18 cellular contexts compared by ENCODE assay signal in genomic region chr2:121776885-121777698, GRCh38. TPM values are rescaled to one million over a fixed set of nuclear protein-coding genes. Genes with fewer than 3 reads are reported as not detected.
DNase-seq lines count a peak whose midpoint lies in the region; FAIRE-seq and TF ChIP-seq lines count a peak whose summit lies in the region.
"Had no signal": no experiment of that assay in that cellular context is flagged by ENCODE, and none has a peak within 500 bp of the region (broad histone marks: within the 10 kb centered on the region; RNA-seq: fewer than 3 reads in every experiment).

No MANE protein-coding gene starts in this region.

- H3K36me3 Mint-ChIP-seq in neural crest cell (ENCODE audit: low read depth) = no peaks in the 10 kb centered on the region
- H3K36me3 Mint-ChIP-seq: activated CD8-positive, alpha-beta memory T cell treated with anti-CD3 and anti-CD28 coated beads, Interleukin-2, amount 10 ng/mL, durations not matched to agents 7 days and 5 days; stimulated activated memory B cell treated with anti-CD40 and anti-IgM and Interleukin-4, amounts not matched to agents 10 μg/mL and 1 μg/mL and 100 μg/mL, for 72 hours; T-cell had no signal

- no peak overlapping the region for H3K4me2 ChIP-seq in H1 (ENCODE audit: insufficient read depth in 1 of 2, low read depth in 2 of 2, low read length in 2 of 2)

- H3K4me3 Mint-ChIP-seq in neural crest cell = no peak overlapping the region
- H3K4me3 Mint-ChIP-seq: activated CD8-positive, alpha-beta memory T cell treated with anti-CD3 and anti-CD28 coated beads, Interleukin-2, amount 10 ng/mL, durations not matched to agents 7 days and 5 days; CD8-positive, alpha-beta memory T cell; naive thymus-derived CD8-positive, alpha-beta T cell; stimulated activated memory B cell treated with anti-CD40 and anti-IgM and Interleukin-4, amounts not matched to agents 10 μg/mL and 1 μg/mL and 100 μg/mL, for 72 hours; T-cell had no signal

- no peak overlapping the region for H3K14ac ChIP-seq in H1 (ENCODE audit: insufficient read length)

- no peak for FAIRE-seq in H1 (lab: Jason Lieb, UNC)
- FAIRE-seq: HTR-8/SVneo had no signal

- H4K91ac ChIP-seq in H1 (replicated peaks; ENCODE audit: insufficient read length, low read length) = peak overlapping the region; percentile 82

- H3K27ac ChIP-seq in H1 (ENCODE audit: low read depth, low read length) = no peak overlapping the region
- H3K27ac ChIP-seq in effector memory CD4-positive, alpha-beta T cell (ENCODE audit: insufficient read depth, low read length, poor library complexity, severe bottlenecking) = no peak overlapping the region
- H3K27ac ChIP-seq: epithelial cell of prostate, parathyroid adenoma had no signal

- no peaks in the 10 kb centered on the region for H3K79me2 ChIP-seq in H1 (ENCODE audit: control insufficient read depth in 1 of 2, insufficient read depth in 2 of 2, low read length in 2 of 2)
- H3K79me2 ChIP-seq: parathyroid adenoma had no signal

- TF ChIP-seq CTCF in GM12865 (IDR thresholded peaks at IDR 0.05; ENCODE audit: insufficient read depth, low read depth, low read length, missing control alignments) (no peak), H1 (IDR thresholded peaks at IDR 0.05; ENCODE audit: control extremely low read depth in 1 of 3, insufficient read depth in 1 of 3, low read depth in 1 of 3, low read length in 3 of 3) (no peak), neural crest cell (conservative IDR thresholded peaks at IDR 0.05) (no peak)

- no peaks in the 10 kb centered on the region for H3K9me3 Mint-ChIP-seq in neural crest cell
- H3K9me3 Mint-ChIP-seq: CD8-positive, alpha-beta memory T cell; naive thymus-derived CD8-positive, alpha-beta T cell; stimulated activated memory B cell treated with anti-CD40 and anti-IgM and Interleukin-4, amounts not matched to agents 10 μg/mL and 1 μg/mL and 100 μg/mL, for 72 hours; T-cell had no signal

- TF ChIP-seq EP300 in H1 (IDR thresholded peaks at IDR 0.05; ENCODE audit: borderline replicate concordance in 1 of 2, low read depth in 2 of 2, low read length in 2 of 2) = no peak

- H2BK20ac ChIP-seq in H1 (ENCODE audit: low read length) = peak overlapping the region; percentile 13; the same call in 1 of the 2 replicates

- DNase-seq in GM12865 (ENCODE audit: low read depth) (peak; percentile 19), NCI-H2171 treated with DMSO at 0.1 percent for 48 hours (lab: John Stamatoyannopoulos, UW) (peak; percentile 72), H1 (ENCODE audit: low read depth in 1 of 2, low spot score in 2 of 2) (no peak), neural crest cell (ENCODE audit: low read depth, low spot score) (no peak), cerebellum (ENCODE audit: low spot score) (no peak)
- no peak for DNase-seq in effector memory CD4-positive, alpha-beta T cell
- DNase-seq in activated CD4-positive, CD25-positive, alpha-beta regulatory T cell treated with anti-CD3 and anti-CD28 coated beads, Interleukin-2, amount 50 U/mL, for 72 hours = no peak
- DNase-seq: activated CD4-positive, alpha-beta T cell treated with anti-CD3 and anti-CD28 coated beads for 48 hours; activated CD8-positive, alpha-beta memory T cell treated with anti-CD3 and anti-CD28 coated beads, Interleukin-2, amount 10 ng/mL, durations not matched to agents 7 days and 5 days; CD8-positive, alpha-beta memory T cell; naive thymus-derived CD8-positive, alpha-beta T cell; NCI-H1092; Right ventricle myocardium superior; T-cell had no signal

- no peaks in the 10 kb centered on the region for H3K9me3 ChIP-seq in H1 (ENCODE audit: insufficient read depth in 2 of 2, low read depth in 1 of 2, low read length in 1 of 2)
- H3K9me3 ChIP-seq in effector memory CD4-positive, alpha-beta T cell (ENCODE audit: control insufficient read depth, low read length) = no peaks in the 10 kb centered on the region

- CTCF ChIA-PET in H1 (lab: Charles Lee; ENCODE audit: partially characterized antibody) = no interaction called here

- H3K27ac Mint-ChIP-seq in neural crest cell (ENCODE audit: unreplicated experiment) = peak overlapping the region; percentile 19
- H3K27ac Mint-ChIP-seq: activated CD8-positive, alpha-beta memory T cell treated with anti-CD3 and anti-CD28 coated beads, Interleukin-2, amount 10 ng/mL, durations not matched to agents 7 days and 5 days; stimulated activated memory B cell treated with anti-CD40 and anti-IgM and Interleukin-4, amounts not matched to agents 10 μg/mL and 1 μg/mL and 100 μg/mL, for 72 hours; T-cell had no signal

- peaks cover 0 to 2% of the 10 kb centered on the region in 2 experiments for H4K20me1 ChIP-seq in H1 (replicated peaks in 1 of 2; ENCODE audit: control insufficient read depth in 1 of 2, insufficient read depth in 2 of 2, low read length in 2 of 2)

- H2BK12ac ChIP-seq in H1 (ENCODE audit: low read depth, low read length) = peak overlapping the region; percentile 52; the same call in 1 of the 2 replicates

- H3K23ac ChIP-seq in H1 (ENCODE audit: insufficient read length) = no peak overlapping the region

- H3K18ac ChIP-seq in H1 (ENCODE audit: extremely low read depth, low read length) = no peak overlapping the region

- no peak for TF ChIP-seq POLR2A in H1 (IDR thresholded peaks at IDR 0.05; ENCODE audit: control extremely low read depth in 1 of 2, low read depth in 2 of 2, low read length in 2 of 2)

- H3K4ac ChIP-seq in H1 (replicated peaks; ENCODE audit: insufficient read length, low read depth, low read length) = no peak overlapping the region

- H4K8ac ChIP-seq in H1 (ENCODE audit: extremely low read depth, insufficient read depth, low read length) = no peak overlapping the region; the same call in 1 of the 2 replicates

- peaks cover 0 to 6% (median 1%) of the 10 kb centered on the region in 4 experiments; a peak in 3 of 7 replicates for H3K4me1 ChIP-seq in H1 (replicated peaks in 1 of 4; ENCODE audit: control insufficient read depth in 3 of 4, insufficient read depth in 4 of 4, low read length in 3 of 4)
- no peaks in the 10 kb centered on the region for H3K4me1 ChIP-seq in effector memory CD4-positive, alpha-beta T cell (ENCODE audit: control insufficient read depth, insufficient read depth, low read length, poor library complexity, severe bottlenecking)
- H3K4me1 ChIP-seq: parathyroid adenoma had no signal

- peak overlapping the region; percentile 93 for H2AK5ac ChIP-seq in H1 (ENCODE audit: low read depth, low read length)

- H2BK5ac ChIP-seq in H1 (ENCODE audit: low read depth, low read length) = peak overlapping the region; percentile 57; the same call in 1 of the 2 replicates

- 74% methylated on average over 12 of the region's 12 CpGs; no CpG with 5 or more reads in 1 of the 2 experiments for WGBS in H1 (ENCODE audit: extremely low coverage in 1 of 2, insufficient coverage in 1 of 2, insufficient read length in 1 of 2, insufficient replicate concordance in 2 of 2, low coverage in 1 of 2, low lambda C conversion rate in 2 of 2, missing lambda C conversion rate in 1 of 2), 2 experiments

- no peak overlapping the region for H2BK120ac ChIP-seq in H1 (replicated peaks; ENCODE audit: low read depth, low read length)

- H3K4me3 ChIP-seq in GM12865 (ENCODE audit: low read depth, low read length) (no peak overlapping the region), H1 (ENCODE audit: extremely low read depth in 1 of 4, insufficient read depth in 2 of 4, low read depth in 3 of 4, low read length in 4 of 4) (no peak overlapping the region)
- H3K4me3 ChIP-seq in effector memory CD4-positive, alpha-beta T cell (ENCODE audit: insufficient read depth, low read depth, low read length, poor library complexity, severe bottlenecking) = no peak overlapping the region

- H3K23me2 ChIP-seq in H1 (ENCODE audit: low read depth, low read length) = peaks cover 4% of the 10 kb centered on the region; the same call in 1 of the 2 replicates

- no peaks in the 10 kb centered on the region for H3K36me3 ChIP-seq in H1 (ENCODE audit: control insufficient read depth in 2 of 4, insufficient read depth in 4 of 4, low read length in 3 of 4)
- no peaks in the 10 kb centered on the region for H3K36me3 ChIP-seq in effector memory CD4-positive, alpha-beta T cell (ENCODE audit: control insufficient read depth, insufficient read depth, low read length)

- POLR2A ChIA-PET in H1 (lab: Charles Lee; ENCODE audit: partially characterized antibody) = interaction anchor here (1.1 kb wide), 1 partner anchor 8 kb away, joined by 3 read pairs; no protein-coding TSS in a partner anchor

- no peak overlapping the region for H4K5ac ChIP-seq in H1 (ENCODE audit: insufficient read length, low read depth, low read length)

- no peaks in the 10 kb centered on the region for H3K27me3 Mint-ChIP-seq in neural crest cell (ENCODE audit: low read depth)
- H3K27me3 Mint-ChIP-seq: CD8-positive, alpha-beta memory T cell; naive thymus-derived CD8-positive, alpha-beta T cell; stimulated activated memory B cell treated with anti-CD40 and anti-IgM and Interleukin-4, amounts not matched to agents 10 μg/mL and 1 μg/mL and 100 μg/mL, for 72 hours; T-cell had no signal

- no peak for TF ChIP-seq RAD21 in H1 (IDR thresholded peaks at IDR 0.05 in 1 of 2, conservative IDR thresholded peaks at IDR 0.05 in 1 of 2; ENCODE audit: low read depth in 2 of 2, low read length in 2 of 2)

- H3K9ac ChIP-seq in H1 (replicated peaks in 1 of 4; ENCODE audit: extremely low read depth in 1 of 4, low read depth in 3 of 4, low read length in 3 of 4) = no peak overlapping the region
- H3K9ac ChIP-seq: parathyroid adenoma had no signal

- H3K79me1 ChIP-seq in H1 (ENCODE audit: low read depth, low read length) = no peaks in the 10 kb centered on the region

- H3K4me1 Mint-ChIP-seq in neural crest cell = peaks cover 13% of the 10 kb centered on the region
- H3K4me1 Mint-ChIP-seq: CD8-positive, alpha-beta memory T cell; naive thymus-derived CD8-positive, alpha-beta T cell; stimulated activated memory B cell treated with anti-CD40 and anti-IgM and Interleukin-4, amounts not matched to agents 10 μg/mL and 1 μg/mL and 100 μg/mL, for 72 hours; T-cell had no signal

- H2BK15ac ChIP-seq in H1 (ENCODE audit: low read length) = 0 out of 2 replicates have a peak overlapping the region, but pooled peaks have one; percentile 54

- no peak overlapping the region for H2AFZ ChIP-seq in H1 (ENCODE audit: low read length)
- H2AFZ ChIP-seq: parathyroid adenoma had no signal

- no peaks in the 10 kb centered on the region for H3K27me3 ChIP-seq in H1 (replicated peaks in 1 of 4; ENCODE audit: control insufficient read depth in 3 of 4, extremely low read depth in 1 of 4, insufficient read depth in 3 of 4, low read length in 3 of 4)
- no peaks in the 10 kb centered on the region for H3K27me3 ChIP-seq in effector memory CD4-positive, alpha-beta T cell (replicated peaks; ENCODE audit: control insufficient read depth, insufficient read depth, low read length, poor library complexity, severe bottlenecking)

- H3K56ac ChIP-seq in H1 (replicated peaks; ENCODE audit: insufficient read length, low read depth, low read length) = no peak overlapping the region

RNA-seq across cellular contexts. Expression of gene TSN, which starts 21.6 kb away (rescaled TPM):
- 96.1 and 96.3 TPM in 2 replicates for total RNA-seq in H1 (2021; fragmentation: NEBNext Ultra II Directional; extraction: Animal tissue kit (Norgen Biotek cat#: 25700))
- 30.6 and 44.4 TPM in 2 replicates for polyA plus RNA-seq in H1 (2011; rRNA removed)
- 41.2 TPM for polyA plus RNA-seq in H1 (2011; cell fraction: cytosol; rRNA removed)
- 20.6 TPM for polyA plus RNA-seq in H1 (2011; cell fraction: nucleus; rRNA removed)
- 45.5 to 71.2 TPM (median 55.4 TPM) in 4 replicates for polyA plus RNA-seq in H1 (2012, experiment 1 of 2)
- 11.8 TPM for polyA plus RNA-seq in H1 (2012, experiment 2 of 2)
- 45.9 TPM for polyA plus RNA-seq in H1 (2013, experiment 1 of 2)
- 49.5 TPM for polyA plus RNA-seq in H1 (2013, experiment 2 of 2)
- polyA minus RNA-seq in H1 (2011; rRNA and poly(A)+ RNA removed) = 50.1 and 67.4 TPM in 2 replicates
- polyA minus RNA-seq in H1 (2011; cell fraction: cytosol; rRNA and poly(A)+ RNA removed) = 44.2 TPM
- polyA minus RNA-seq in H1 (2011; cell fraction: nucleus; rRNA and poly(A)+ RNA removed) = 54.5 TPM
- 111 and 115 TPM in 2 replicates for total RNA-seq in neural crest cell
- total RNA-seq in cerebellum = 51.4 TPM

RNA-seq across cellular contexts. Expression of gene NIFK, which starts 40.4 kb away (rescaled TPM):
- 99.3 and 117 TPM in 2 replicates for total RNA-seq in H1 (2021; fragmentation: NEBNext Ultra II Directional; extraction: Animal tissue kit (Norgen Biotek cat#: 25700))
- 12.2 and 24.4 TPM in 2 replicates for polyA plus RNA-seq in H1 (2011; rRNA removed)
- polyA plus RNA-seq in H1 (2011; cell fraction: cytosol; rRNA removed) = 28.9 TPM
- 9.9 TPM for polyA plus RNA-seq in H1 (2011; cell fraction: nucleus; rRNA removed)
- 38.2 to 75.3 TPM (median 47.9 TPM) in 4 replicates for polyA plus RNA-seq in H1 (2012, experiment 1 of 2)
- 9.8 TPM for polyA plus RNA-seq in H1 (2012, experiment 2 of 2)
- polyA plus RNA-seq in H1 (2013, experiment 1 of 2) = 178 TPM
- polyA plus RNA-seq in H1 (2013, experiment 2 of 2) = 171 TPM
- 14.6 and 16.2 TPM in 2 replicates for polyA minus RNA-seq in H1 (2011; rRNA and poly(A)+ RNA removed)
- polyA minus RNA-seq in H1 (2011; cell fraction: cytosol; rRNA and poly(A)+ RNA removed) = 16.1 TPM
- polyA minus RNA-seq in H1 (2011; cell fraction: nucleus; rRNA and poly(A)+ RNA removed) = 21.0 TPM
- total RNA-seq in neural crest cell = 89.7 and 95.4 TPM in 2 replicates
- total RNA-seq in cerebellum = 34.8 TPM

Comparison
In these comparisons a context has a peak if more than half of its experiments do, and no peak if none do; other contexts are left out.
1. DNase-seq: peak in GM12865 (single experiment) and NCI-H2171 treated with DMSO at 0.1 percent for 48 hours (single experiment); none in H1 (0 of 2), neural crest cell (single experiment), cerebellum (single experiment), effector memory CD4-positive, alpha-beta T cell (0 of 3) and activated CD4-positive, CD25-positive, alpha-beta regulatory T cell treated with anti-CD3 and anti-CD28 coated beads, Interleukin-2, amount 50 U/mL, for 72 hours (single experiment).